In genomic region chr6:13873288-13874190, GRCh38 we compare ENCODE assay signal across 1 cellular context.
TF ChIP-seq lines count a peak whose summit lies in the region.

No MANE protein-coding gene starts in this region.

TF ChIP-seq in HepG2, 621 proteins besides CTCF, POLR2A, EP300 and RAD21 (continued from another document and continues in another):
- no peak for TF ChIP-seq KIAA2018 (CRISPR knock-in tag; IDR thresholded peaks at IDR 0.05; ENCODE audit: borderline replicate concordance)
- TF ChIP-seq ZNF224 (CRISPR knock-in tag; IDR thresholded peaks at IDR 0.05) = peak; percentile 83; the same call in 1 of the 2 replicates
- peak; percentile 97 for TF ChIP-seq SMYD3 (CRISPR knock-in tag; IDR thresholded peaks at IDR 0.05)
- TF ChIP-seq KAT7 (CRISPR knock-in tag; IDR thresholded peaks at IDR 0.05; ENCODE audit: borderline replicate concordance) = peak; percentile 45; the same call in 1 of the 2 replicates
- TF ChIP-seq ZNF414 (CRISPR knock-in tag; IDR thresholded peaks at IDR 0.05) = peak; percentile 94
- TF ChIP-seq XRCC5 (optimal IDR thresholded peaks at IDR 0.05; ENCODE audit: low read length) = peak; percentile 97
- peak; percentile 97 for TF ChIP-seq ZNF451 (CRISPR knock-in tag; IDR thresholded peaks at IDR 0.05)
- TF ChIP-seq, protein P1, sequence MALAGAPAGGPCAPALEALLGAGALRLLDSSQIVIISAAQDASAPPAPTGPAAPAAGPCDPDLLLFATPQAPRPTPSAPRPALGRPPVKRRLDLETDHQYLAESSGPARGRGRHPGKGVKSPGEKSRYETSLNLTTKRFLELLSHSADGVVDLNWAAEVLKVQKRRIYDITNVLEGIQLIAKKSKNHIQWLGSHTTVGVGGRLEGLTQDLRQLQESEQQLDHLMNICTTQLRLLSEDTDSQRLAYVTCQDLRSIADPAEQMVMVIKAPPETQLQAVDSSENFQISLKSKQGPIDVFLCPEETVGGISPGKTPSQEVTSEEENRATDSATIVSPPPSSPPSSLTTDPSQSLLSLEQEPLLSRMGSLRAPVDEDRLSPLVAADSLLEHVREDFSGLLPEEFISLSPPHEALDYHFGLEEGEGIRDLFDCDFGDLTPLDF (CRISPR knock-in tag; IDR thresholded peaks at IDR 0.05) = peak; percentile 72
- peak; percentile 74; the same call in 1 of the 2 replicates for TF ChIP-seq TFAP4 (IDR thresholded peaks at IDR 0.05; ENCODE audit: borderline replicate concordance, low read depth)
- TF ChIP-seq MYNN (CRISPR knock-in tag; IDR thresholded peaks at IDR 0.05; ENCODE audit: low read depth) = no peak
- TF ChIP-seq STAT5B (CRISPR knock-in tag; IDR thresholded peaks at IDR 0.05) = no peak
- peak; percentile 87; the same call in 1 of the 2 replicates for TF ChIP-seq ZSCAN12 (CRISPR knock-in tag; IDR thresholded peaks at IDR 0.05)
- TF ChIP-seq, protein P2, sequence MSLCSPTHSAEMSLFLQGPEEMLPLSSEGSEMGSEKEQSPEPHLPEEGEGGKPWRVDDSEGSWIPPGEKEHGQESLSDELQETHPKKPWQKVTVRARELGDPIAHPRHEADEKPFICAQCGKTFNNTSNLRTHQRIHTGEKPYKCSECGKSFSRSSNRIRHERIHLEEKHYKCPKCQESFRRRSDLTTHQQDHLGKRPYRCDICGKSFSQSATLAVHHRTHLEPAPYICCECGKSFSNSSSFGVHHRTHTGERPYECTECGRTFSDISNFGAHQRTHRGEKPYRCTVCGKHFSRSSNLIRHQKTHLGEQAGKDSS (CRISPR knock-in tag; IDR thresholded peaks at IDR 0.05; ENCODE audit: borderline replicate concordance, low read depth) = peak; percentile 91; the same call in 1 of the 2 replicates
- peak; percentile 92 for TF ChIP-seq ZFX (CRISPR knock-in tag; IDR thresholded peaks at IDR 0.05; ENCODE audit: low read depth)
- no peak for TF ChIP-seq ZNF652 (CRISPR knock-in tag; IDR thresholded peaks at IDR 0.05; ENCODE audit: borderline replicate concordance, low read depth)
- 0 out of 2 replicates have a peak, but pooled peaks have one; percentile 46 for TF ChIP-seq ZNF513 (CRISPR knock-in tag; conservative IDR thresholded peaks at IDR 0.05)
- peak; percentile 83 for TF ChIP-seq ETV5 (CRISPR knock-in tag; IDR thresholded peaks at IDR 0.05; ENCODE audit: borderline replicate concordance)
- TF ChIP-seq SP2 (CRISPR knock-in tag; IDR thresholded peaks at IDR 0.05) = peak; percentile 42; the same call in 1 of the 2 replicates
- no peak for TF ChIP-seq ZNF317 (CRISPR knock-in tag; IDR thresholded peaks at IDR 0.05)
- TF ChIP-seq POGK (CRISPR knock-in tag; conservative IDR thresholded peaks at IDR 0.05) = peak; percentile 95
- peak; percentile 44; the same call in 1 of the 2 replicates for TF ChIP-seq FOXJ3 (CRISPR knock-in tag; IDR thresholded peaks at IDR 0.05; ENCODE audit: borderline replicate concordance)
- TF ChIP-seq MEF2D (CRISPR knock-in tag; IDR thresholded peaks at IDR 0.05) = peak; percentile 89; the same call in 1 of the 2 replicates
- TF ChIP-seq GTF3A (CRISPR knock-in tag; conservative IDR thresholded peaks at IDR 0.05) = no peak
- TF ChIP-seq, protein P3, sequence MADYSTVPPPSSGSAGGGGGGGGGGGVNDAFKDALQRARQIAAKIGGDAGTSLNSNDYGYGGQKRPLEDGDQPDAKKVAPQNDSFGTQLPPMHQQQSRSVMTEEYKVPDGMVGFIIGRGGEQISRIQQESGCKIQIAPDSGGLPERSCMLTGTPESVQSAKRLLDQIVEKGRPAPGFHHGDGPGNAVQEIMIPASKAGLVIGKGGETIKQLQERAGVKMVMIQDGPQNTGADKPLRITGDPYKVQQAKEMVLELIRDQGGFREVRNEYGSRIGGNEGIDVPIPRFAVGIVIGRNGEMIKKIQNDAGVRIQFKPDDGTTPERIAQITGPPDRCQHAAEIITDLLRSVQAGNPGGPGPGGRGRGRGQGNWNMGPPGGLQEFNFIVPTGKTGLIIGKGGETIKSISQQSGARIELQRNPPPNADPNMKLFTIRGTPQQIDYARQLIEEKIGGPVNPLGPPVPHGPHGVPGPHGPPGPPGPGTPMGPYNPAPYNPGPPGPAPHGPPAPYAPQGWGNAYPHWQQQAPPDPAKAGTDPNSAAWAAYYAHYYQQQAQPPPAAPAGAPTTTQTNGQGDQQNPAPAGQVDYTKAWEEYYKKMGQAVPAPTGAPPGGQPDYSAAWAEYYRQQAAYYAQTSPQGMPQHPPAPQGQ (CRISPR knock-in tag; IDR thresholded peaks at IDR 0.05; ENCODE audit: borderline replicate concordance) = no peak
- TF ChIP-seq, protein P4, sequence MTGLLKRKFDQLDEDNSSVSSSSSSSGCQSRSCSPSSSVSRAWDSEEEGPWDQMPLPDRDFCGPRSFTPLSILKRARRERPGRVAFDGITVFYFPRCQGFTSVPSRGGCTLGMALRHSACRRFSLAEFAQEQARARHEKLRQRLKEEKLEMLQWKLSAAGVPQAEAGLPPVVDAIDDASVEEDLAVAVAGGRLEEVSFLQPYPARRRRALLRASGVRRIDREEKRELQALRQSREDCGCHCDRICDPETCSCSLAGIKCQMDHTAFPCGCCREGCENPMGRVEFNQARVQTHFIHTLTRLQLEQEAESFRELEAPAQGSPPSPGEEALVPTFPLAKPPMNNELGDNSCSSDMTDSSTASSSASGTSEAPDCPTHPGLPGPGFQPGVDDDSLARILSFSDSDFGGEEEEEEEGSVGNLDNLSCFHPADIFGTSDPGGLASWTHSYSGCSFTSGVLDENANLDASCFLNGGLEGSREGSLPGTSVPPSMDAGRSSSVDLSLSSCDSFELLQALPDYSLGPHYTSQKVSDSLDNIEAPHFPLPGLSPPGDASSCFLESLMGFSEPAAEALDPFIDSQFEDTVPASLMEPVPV (CRISPR knock-in tag; IDR thresholded peaks at IDR 0.05) = peak; percentile 98
- TF ChIP-seq, protein P5, sequence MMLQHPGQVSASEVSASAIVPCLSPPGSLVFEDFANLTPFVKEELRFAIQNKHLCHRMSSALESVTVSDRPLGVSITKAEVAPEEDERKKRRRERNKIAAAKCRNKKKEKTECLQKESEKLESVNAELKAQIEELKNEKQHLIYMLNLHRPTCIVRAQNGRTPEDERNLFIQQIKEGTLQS (CRISPR knock-in tag; IDR thresholded peaks at IDR 0.05) = peak; percentile 78; the same call in 1 of the 2 replicates
- no peak for TF ChIP-seq HHEX (CRISPR knock-in tag; IDR thresholded peaks at IDR 0.05)
- TF ChIP-seq ZNF225 (CRISPR knock-in tag; IDR thresholded peaks at IDR 0.05) = peak; percentile 99
- peak; percentile 85; the same call in 1 of the 2 replicates for TF ChIP-seq AHR (CRISPR knock-in tag; IDR thresholded peaks at IDR 0.05)
